In the genomic region with DNA sequence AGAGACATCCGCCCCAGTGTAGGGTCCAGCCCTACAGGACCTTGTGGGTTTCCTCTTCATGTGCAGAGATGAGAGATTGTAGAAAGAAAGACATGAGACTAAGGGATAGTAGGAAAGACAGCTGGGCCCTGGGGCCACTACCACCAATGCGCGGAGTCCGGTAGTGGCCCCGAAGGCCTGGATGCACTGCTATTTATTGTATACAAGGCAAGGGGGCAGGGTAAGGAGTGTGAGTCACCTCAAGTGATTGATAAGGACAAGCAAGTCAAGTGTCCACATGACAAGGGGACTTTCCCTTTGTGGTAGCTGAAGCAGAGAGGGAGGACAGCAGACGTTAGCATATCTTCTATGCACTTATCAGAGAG, we compare ENCODE assay signal across 18 cellular contexts. TPM values are rescaled to one million over a fixed set of nuclear protein-coding genes. Genes with fewer than 3 reads are reported as not detected.
DNase-seq lines count a peak whose midpoint lies in the region; ATAC-seq and TF ChIP-seq lines count a peak whose summit lies in the region.
"Had no signal": no experiment of that assay in that cellular context is flagged by ENCODE, and none has a peak within 500 bp of the region (broad histone marks: within the 10 kb centered on the region; RNA-seq: fewer than 3 reads in every experiment).

No MANE protein-coding gene starts in this region.

- intact Hi-C loops in Caco-2 (cut with micrococcal nuclease; ENCODE audit: unreplicated experiment), result loop anchor here (1.0 to 5.0 kb wide), 2 partner anchors 19 to 162 kb away; a partner anchor contains a TSS

- no peaks in the 10 kb centered on the region for H3K27me3 Mint-ChIP-seq in Caco-2 (ENCODE audit: insufficient read depth, unreplicated experiment)

- H3K36me3 ChIP-seq in Caco-2 (ENCODE audit: control insufficient read depth, insufficient read depth, low read length), result no peaks in the 10 kb centered on the region

- peaks cover 57% of the 10 kb centered on the region for H3K4me1 ChIP-seq in Caco-2

- H3K4me3 Mint-ChIP-seq in Caco-2 (ENCODE audit: unreplicated experiment), result peak overlapping the region; percentile 15
- H3K4me3 Mint-ChIP-seq: naive B cell had no signal

- H3K4me3 ChIP-seq in Caco-2 (ENCODE audit: low read depth, low read length), result no peak overlapping the region
- H3K4me3 ChIP-seq: psoas muscle, SK-N-MC had no signal

- POLR2A ChIA-PET in Caco-2 (lab: Charles Lee), result no interaction called here

- no peak for TF ChIP-seq CTCF in Caco-2 (IDR thresholded peaks at IDR 0.05; ENCODE audit: insufficient read depth in 1 of 2, low read depth in 1 of 2, low read length in 1 of 2, severe bottlenecking in 1 of 2, unreplicated experiment in 1 of 2)

- CTCF ChIA-PET in Caco-2 (lab: Charles Lee), result no interaction called here

- H3K27ac Mint-ChIP-seq in Caco-2 (ENCODE audit: unreplicated experiment), result peak overlapping the region; percentile 25

- DNase-seq in Caco-2, result peak; percentile 79 to 90
- peak; percentile 54 for DNase-seq in HK-2 (ENCODE audit: unreplicated experiment)
- peak; percentile 36 for DNase-seq in mucosa of gallbladder (ENCODE audit: low spot score)
- DNase-seq in NK-92 (lab: John Stamatoyannopoulos, UW; ENCODE audit: unreplicated experiment), result no peak
- DNase-seq in NCI-H524 (lab: John Stamatoyannopoulos, UW), result no peak
- DNase-seq: activated naive CD4-positive, alpha-beta T cell treated with anti-CD3 and anti-CD28 coated beads, Interleukin-2, amount 50 U/mL, for 16 hours; hippocampal formation; left cardiac atrium; naive B cell; NCI-H187 treated with DMSO at 0.1 percent for 48 hours; psoas muscle; stimulated activated CD4-positive, alpha-beta T cell treated with anti-CD3 and anti-CD28 coated beads, Interleukin-12 subunit alpha, Interleukin-12 subunit beta, amount 100 ng/mL, for 4 hours had no signal

- H3K36me3 Mint-ChIP-seq in Caco-2 (ENCODE audit: insufficient read depth, unreplicated experiment), result peaks cover 9% of the 10 kb centered on the region
- H3K36me3 Mint-ChIP-seq: naive B cell had no signal

- H3K9me3 Mint-ChIP-seq in Caco-2 (ENCODE audit: unreplicated experiment), result no peaks in the 10 kb centered on the region
- H3K9me3 Mint-ChIP-seq: naive B cell had no signal

- H3K27me3 ChIP-seq in Caco-2 (replicated peaks; ENCODE audit: control insufficient read depth, insufficient read depth, low read length), result no peaks in the 10 kb centered on the region

- H3K27ac ChIP-seq in angular gyrus (ENCODE audit: low read depth, low read length), result peak overlapping the region; percentile 17
- H3K27ac ChIP-seq: psoas muscle, SK-N-MC had no signal

- peaks cover 70% of the 10 kb centered on the region for H3K4me1 Mint-ChIP-seq in Caco-2 (ENCODE audit: low read depth, unreplicated experiment)

- no peaks in the 10 kb centered on the region for H3K9me3 ChIP-seq in Caco-2
- H3K9me3 ChIP-seq: psoas muscle had no signal

- ATAC-seq in GM18517 (IDR thresholded peaks at IDR 0.05; ENCODE audit: unreplicated experiment), result no peak
- ATAC-seq in esophagus mucosa, result no peak
- ATAC-seq: left cardiac atrium, psoas muscle had no signal

- BruUV-seq in Caco-2 (replicated peaks; lab: Mats Ljungman, UMichigan), result no TSS peak

RNA-seq across cellular contexts. Expression of a gene that starts 6.2 kb away (rescaled TPM):
- total RNA-seq in Caco-2 (2022), result 107 and 122 TPM in 2 replicates
- 81.3 TPM for total RNA-seq in mucosa of gallbladder
- total RNA-seq in esophagus mucosa, result 102 TPM

RNA-seq across cellular contexts. Expression of a gene that starts 11.2 kb away (rescaled TPM):
- total RNA-seq in Caco-2 (2022) (4.2 and 5.8 TPM in 2 replicates), mucosa of gallbladder (2.3 TPM), esophagus mucosa (not detected)
- total RNA-seq: psoas muscle had no signal

RNA-seq across cellular contexts. Expression of a gene that starts 20.7 kb away (rescaled TPM):
- total RNA-seq in Caco-2 (2022) (not detected in 2 replicates), mucosa of gallbladder (not detected), esophagus mucosa (not detected)
- total RNA-seq: NCI-H460, OCI-LY7 had no signal

RNA-seq across cellular contexts. Expression of a gene that starts 22.8 kb away (rescaled TPM):
- 134 and 138 TPM in 2 replicates for total RNA-seq in Caco-2 (2022)
- 91.0 TPM for total RNA-seq in mucosa of gallbladder
- 52.6 TPM for total RNA-seq in esophagus mucosa

RNA-seq across cellular contexts. Expression of a gene that starts 26.9 kb away (rescaled TPM):
- total RNA-seq in Caco-2 (2022), result not detected in 2 replicates
- total RNA-seq in mucosa of gallbladder, result not detected
- not detected for total RNA-seq in esophagus mucosa
- total RNA-seq: left cardiac atrium, NCI-H460, OCI-LY7 had no signal

Comparison
In these comparisons a context has a peak if more than half of its experiments do, and no peak if none do; other contexts are left out.
1. DNase-seq: peak in Caco-2 (2 of 2), HK-2 (single experiment) and mucosa of gallbladder (single experiment); none in NK-92 (single experiment) and NCI-H524 (0 of 2).